17 cellular contexts compared by ENCODE assay signal in the genomic region with DNA sequence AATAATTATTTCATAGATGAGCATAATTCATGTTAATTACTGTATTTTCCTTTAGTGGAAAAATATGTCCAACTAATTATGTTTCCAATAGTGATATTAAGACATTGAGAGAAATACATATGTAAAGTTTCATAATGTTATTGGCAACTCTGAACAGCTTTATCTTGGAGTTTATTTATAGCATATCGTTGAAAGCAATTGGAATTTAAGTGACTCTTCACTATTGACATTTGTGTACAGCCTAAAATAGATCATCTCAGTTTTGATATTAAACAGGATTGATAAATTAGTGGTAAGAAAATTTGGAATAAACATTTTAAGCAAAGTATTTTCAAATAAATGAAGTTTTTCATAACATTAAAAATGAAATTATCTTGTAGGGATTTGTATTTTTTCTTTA.
"Had no signal": no experiment of that assay in that cellular context is flagged by ENCODE, and none has a peak within 500 bp of the region (broad histone marks: within the 10 kb centered on the region; RNA-seq: fewer than 3 reads in every experiment).

No MANE protein-coding gene starts in this region.

- ATAC-seq: esophagus mucosa, left lobe of liver, sciatic nerve had no signal

- H2AFZ ChIP-seq: parathyroid adenoma had no signal

- H3K4me3 ChIP-seq: lower lobe of right lung, prostate gland, skin epidermis, stomach, thoracic aorta had no signal

- H3K27ac ChIP-seq: prostate gland, skin epidermis, thoracic aorta had no signal

- H3K27me3 ChIP-seq: stomach had no signal

- H3K36me3 ChIP-seq: prostate gland, thoracic aorta had no signal

- H3K9ac ChIP-seq: parathyroid adenoma had no signal

- DNase-seq: cortex of kidney; effector memory CD4-positive, alpha-beta T cell; immature natural killer cell; kidney glomerular epithelial cell; lower lobe of right lung; occipital lobe; stimulated activated CD4-positive, alpha-beta T cell treated with anti-CD3 and anti-CD28 coated beads, Interleukin-12 subunit alpha, Interleukin-12 subunit beta, amount 100 ng/mL, for 4 hours; stimulated activated naive CD4-positive, alpha-beta T cell; stomach; substantia nigra had no signal

- H3K9me3 ChIP-seq: lower lobe of right lung, prostate gland, stomach, thoracic aorta had no signal

- H3K4me1 ChIP-seq: prostate gland had no signal
